2 cellular contexts compared by ENCODE assay signal in genomic region chr12:100016304-100016703, GRCh38. TPM values are rescaled to one million over a fixed set of nuclear protein-coding genes. Genes with fewer than 3 reads are reported as not detected.
"Had no signal": no experiment of that assay in that cellular context is flagged by ENCODE, and none has a peak within 500 bp of the region (broad histone marks: within the 10 kb centered on the region; RNA-seq: fewer than 3 reads in every experiment).

No MANE protein-coding gene starts in this region.

RNA-seq across cellular contexts. Expression of gene ANKS1B, which starts 31.6 kb away (rescaled TPM):
- total RNA-seq: G401, GM12878 had no signal
